Comparison of ENCODE assay signal across 14 cellular contexts in the genomic region with DNA sequence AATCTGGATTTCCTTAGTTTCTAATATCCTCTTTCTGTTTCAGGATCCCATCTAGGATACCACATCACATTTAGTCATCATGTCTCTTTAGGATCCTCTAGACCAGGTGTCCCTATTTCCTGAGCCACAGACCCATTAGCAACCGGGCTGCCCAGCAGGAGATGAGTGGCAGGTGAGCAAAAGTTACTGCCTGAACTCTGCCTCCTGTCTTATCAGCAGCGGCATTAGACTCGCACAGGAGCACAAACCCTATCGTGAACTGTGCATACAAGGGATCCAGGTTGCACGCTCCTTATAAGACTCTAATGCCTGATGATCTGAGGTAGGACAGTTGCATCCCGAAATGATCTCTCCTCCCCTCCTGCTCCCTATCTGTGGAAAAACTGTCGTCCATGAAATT.
"Had no signal": no experiment of that assay in that cellular context is flagged by ENCODE, and none has a peak within 500 bp of the region (broad histone marks: within the 10 kb centered on the region; RNA-seq: fewer than 3 reads in every experiment).

No MANE protein-coding gene starts in this region.

- H3K27ac Mint-ChIP-seq: nephron had no signal

- H3K4me3 Mint-ChIP-seq: nephron had no signal

- H3K36me3 ChIP-seq: sigmoid colon, upper lobe of left lung, uterus had no signal

- H3K9me3 ChIP-seq: sigmoid colon, upper lobe of left lung, uterus had no signal

- H3K9me3 Mint-ChIP-seq: nephron had no signal

- H3K27me3 ChIP-seq: sigmoid colon, upper lobe of left lung, uterus had no signal

- ATAC-seq: left lobe of liver had no signal

- H3K9ac ChIP-seq: parathyroid adenoma had no signal

- H3K79me2 ChIP-seq: parathyroid adenoma had no signal

- H2AFZ ChIP-seq: parathyroid adenoma had no signal

- H3K4me1 Mint-ChIP-seq: nephron had no signal

- H3K4me3 ChIP-seq: coronary artery, sigmoid colon, skin epidermis, upper lobe of left lung, uterus had no signal

- H3K27ac ChIP-seq: coronary artery, parathyroid adenoma, sigmoid colon, skin epidermis, upper lobe of left lung, uterus had no signal

- H3K4me1 ChIP-seq: parathyroid adenoma, sigmoid colon, upper lobe of left lung, uterus had no signal

- DNase-seq: effector CD8-positive, alpha-beta T cell; foreskin melanocyte; hippocampal formation; mammary epithelial cell; sigmoid colon; stimulated activated CD4-positive, alpha-beta T cell treated with anti-CD3 and anti-CD28 coated beads, Interleukin-12 subunit alpha, Interleukin-12 subunit beta, amount 100 ng/mL, for 4 hours; stimulated activated naive CD4-positive, alpha-beta T cell treated with Interleukin-2 at 50 U/mL for 16 hours; upper lobe of left lung; uterus had no signal
